ENCODE assay signal across 10 cellular contexts in the genomic region with DNA sequence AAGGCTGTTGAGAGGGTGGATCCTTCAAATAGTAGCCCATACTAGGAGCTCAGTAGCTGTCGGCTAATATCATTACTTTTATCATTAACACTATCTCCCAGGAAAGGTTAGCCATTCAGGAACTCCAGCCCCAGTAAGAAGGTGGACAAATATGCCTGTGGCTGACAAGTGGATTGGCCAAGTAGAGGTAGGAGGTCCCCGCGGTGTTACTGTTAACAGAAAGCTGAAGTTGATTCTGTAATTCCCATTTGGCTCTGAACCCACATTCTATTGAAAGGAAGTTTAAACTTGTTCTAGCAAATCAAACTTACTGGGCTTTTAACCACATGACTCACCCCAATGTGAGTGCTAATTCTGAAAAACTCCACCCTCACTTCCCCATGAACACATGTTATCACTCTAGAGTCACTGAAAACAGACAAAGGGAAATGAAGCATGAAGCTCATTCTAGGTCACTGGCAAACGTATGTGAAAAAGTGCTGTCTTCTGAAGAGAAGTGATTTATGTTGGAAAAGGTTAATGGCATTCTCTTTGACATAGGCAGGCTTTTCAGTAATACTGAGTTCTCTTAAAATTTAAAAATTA.
DNase-seq lines count a peak whose midpoint lies in the region; TF ChIP-seq lines count a peak whose summit lies in the region.
"Had no signal": no experiment of that assay in that cellular context is flagged by ENCODE, and none has a peak within 500 bp of the region (broad histone marks: within the 10 kb centered on the region; RNA-seq: fewer than 3 reads in every experiment).

No MANE protein-coding gene starts in this region.

- H3K36me3 ChIP-seq in vagina: no peaks in the 10 kb centered on the region

- no peaks in the 10 kb centered on the region for H3K27me3 ChIP-seq in vagina

- TF ChIP-seq POLR2A in vagina (IDR thresholded peaks at IDR 0.05) (no peak), erythroblast (IDR thresholded peaks at IDR 0.05; ENCODE audit: low read length) (no peak)

- peak; percentile 7 for DNase-seq in NCI-H748 (lab: John Stamatoyannopoulos, UW; ENCODE audit: unreplicated experiment)
- no peak for DNase-seq in NCI-H748 treated with DMSO at 0.1 percent for 48 hours (lab: John Stamatoyannopoulos, UW)
- DNase-seq in HT1080 (ENCODE audit: low read depth): peak; percentile 81
- DNase-seq in epithelial cell of proximal tubule (ENCODE audit: low read depth): peak; percentile 83
- DNase-seq in vagina (ENCODE audit: extremely low spot score in 2 of 2): no peak
- DNase-seq in inferior parietal cortex (ENCODE audit: extremely low spot score): no peak
- no peak for DNase-seq in erythroblast (lab: John Stamatoyannopoulos, UW)
- DNase-seq in activated CD4-positive, alpha-beta T cell treated with anti-CD3 and anti-CD28 coated beads, Interleukin-2, amount 50 U/mL, for 48 hours: no peak
- DNase-seq: activated gamma-delta T cell treated with Interleukin-2 at 50 U/mL for 16 hours had no signal

- intact Hi-C loops in vagina (cut with DNase I): no loop called here

- H3K4me1 ChIP-seq in vagina: peaks cover 6% of the 10 kb centered on the region

- H3K9me3 ChIP-seq in vagina: no peaks in the 10 kb centered on the region

- TF ChIP-seq CTCF in epithelial cell of proximal tubule (conservative IDR thresholded peaks at IDR 0.05; ENCODE audit: low read depth, low read length) (no peak), vagina (IDR thresholded peaks at IDR 0.05) (no peak)

- H3K27ac ChIP-seq in vagina: peak overlapping the region; percentile 46
- H3K27ac ChIP-seq: KMS-11 had no signal

- H3K4me3 ChIP-seq in epithelial cell of proximal tubule (ENCODE audit: low read depth, low read length) (no peak overlapping the region), vagina (no peak overlapping the region)

Comparison
In these comparisons a context has a peak if more than half of its experiments do, and no peak if none do; other contexts are left out.
1. DNase-seq: peak in NCI-H748 (single experiment), HT1080 (single experiment) and epithelial cell of proximal tubule (single experiment); none in NCI-H748 treated with DMSO at 0.1 percent for 48 hours (single experiment), vagina (0 of 2), inferior parietal cortex (single experiment), erythroblast (0 of 2) and activated CD4-positive, alpha-beta T cell treated with anti-CD3 and anti-CD28 coated beads, Interleukin-2, amount 50 U/mL, for 48 hours (0 of 2).